9 cellular contexts compared by ENCODE assay signal in genomic region chr22:20364335-20365261, GRCh38. TPM values are rescaled to one million over a fixed set of nuclear protein-coding genes. Genes with fewer than 3 reads are reported as not detected.
A peak's percentile ranks its signal among the peaks of the same experiment; 100 is the strongest.
DNase-seq lines count a peak whose midpoint lies in the region; FAIRE-seq and TF ChIP-seq lines count a peak whose summit lies in the region.
"Not testable (repeated sequence)": the region's sequence is repeated elsewhere in the genome, so short reads cannot be mapped to it uniquely, and the experiment has no call there.
"Had no signal": no experiment of that assay in that cellular context is flagged by ENCODE, and none has a peak within 500 bp of the region (broad histone marks: within the 10 kb centered on the region; RNA-seq: fewer than 3 reads in every experiment).

No MANE protein-coding gene starts in this region.

- not testable (repeated sequence) for H3K36me3 Mint-ChIP-seq in T-helper 2 cell treated with Interferon-gamma antibody and Interleukin-4, amounts not matched to agents 5 μg/mL and 100 μg/mL, for 36 hours (ENCODE audit: low read depth); activated T-helper 1 cell treated with anti-CD3 and anti-CD28 coated beads, Interleukin-12 subunit alpha, Interleukin-12 subunit beta, Interleukin-2, Interleukin-4 antibody, amounts not matched to agents 30 ng/mL and 10 ng/mL and 1 ng/mL, durations not matched to agents 14 hours and 24 hours and 36 hours (ENCODE audit: low read depth)

- H3K9me3 Mint-ChIP-seq in T-helper 2 cell treated with Interferon-gamma antibody and Interleukin-4, amounts not matched to agents 5 μg/mL and 100 μg/mL, for 36 hours; activated T-helper 1 cell treated with anti-CD3 and anti-CD28 coated beads, Interleukin-12 subunit alpha, Interleukin-12 subunit beta, Interleukin-2, Interleukin-4 antibody, amounts not matched to agents 30 ng/mL and 10 ng/mL and 1 ng/mL, durations not matched to agents 14 hours and 24 hours and 36 hours: not testable (repeated sequence)

- not testable (repeated sequence) for H3K27ac Mint-ChIP-seq in T-helper 2 cell treated with Interferon-gamma antibody and Interleukin-4, amounts not matched to agents 5 μg/mL and 100 μg/mL, for 36 hours; activated T-helper 1 cell treated with anti-CD3 and anti-CD28 coated beads, Interleukin-12 subunit alpha, Interleukin-12 subunit beta, Interleukin-2, Interleukin-4 antibody, amounts not matched to agents 30 ng/mL and 10 ng/mL and 1 ng/mL, durations not matched to agents 14 hours and 24 hours and 36 hours

- FAIRE-seq in urothelium cell line (lab: Jason Lieb, UNC), result peak; percentile 90

- peak overlapping the region; percentile 43 for H3K4me3 Mint-ChIP-seq in T-helper 2 cell treated with Interferon-gamma antibody and Interleukin-4, amounts not matched to agents 5 μg/mL and 100 μg/mL, for 36 hours
- peak overlapping the region; percentile 47 for H3K4me3 Mint-ChIP-seq in activated T-helper 1 cell treated with anti-CD3 and anti-CD28 coated beads, Interleukin-12 subunit alpha, Interleukin-12 subunit beta, Interleukin-2, Interleukin-4 antibody, amounts not matched to agents 30 ng/mL and 10 ng/mL and 1 ng/mL, durations not matched to agents 14 hours and 24 hours and 36 hours

- DNase-seq in CD1c-positive myeloid dendritic cell (ENCODE audit: extremely low spot score) (peak; percentile 40), HCEC 1CT (peak; percentile 40), NB4 (ENCODE audit: low read depth) (peak; percentile 72), ecto neural progenitor cell (ENCODE audit: low spot score) (peak; percentile 26), iris pigment epithelial cell (ENCODE audit: low read depth) (peak; percentile 43), urothelium cell line (ENCODE audit: low spot score) (peak; percentile 16)
- DNase-seq in T-helper 2 cell treated with Interferon-gamma antibody and Interleukin-4, amounts not matched to agents 5 μg/mL and 100 μg/mL, for 36 hours (ENCODE audit: low spot score); activated T-helper 1 cell treated with anti-CD3 and anti-CD28 coated beads, Interleukin-12 subunit alpha, Interleukin-12 subunit beta, Interleukin-2, Interleukin-4 antibody, amounts not matched to agents 30 ng/mL and 10 ng/mL and 1 ng/mL, durations not matched to agents 14 hours and 24 hours and 36 hours (ENCODE audit: low spot score): not testable (repeated sequence)

- not testable (repeated sequence) for TF ChIP-seq POLR2A in NB4 (IDR thresholded peaks at IDR 0.05; ENCODE audit: extremely low read depth, insufficient read length)

- H3K27me3 Mint-ChIP-seq in T-helper 2 cell treated with Interferon-gamma antibody and Interleukin-4, amounts not matched to agents 5 μg/mL and 100 μg/mL, for 36 hours (ENCODE audit: low read depth); activated T-helper 1 cell treated with anti-CD3 and anti-CD28 coated beads, Interleukin-12 subunit alpha, Interleukin-12 subunit beta, Interleukin-2, Interleukin-4 antibody, amounts not matched to agents 30 ng/mL and 10 ng/mL and 1 ng/mL, durations not matched to agents 14 hours and 24 hours and 36 hours (ENCODE audit: insufficient read depth): not testable (repeated sequence)

- intact Hi-C loops in activated T-helper 1 cell treated with anti-CD3 and anti-CD28 coated beads, Interleukin-12 subunit alpha, Interleukin-12 subunit beta, Interleukin-2, Interleukin-4 antibody, amounts not matched to agents 30 ng/mL and 10 ng/mL and 1 ng/mL, durations not matched to agents 14 hours and 24 hours and 36 hours (cut with micrococcal nuclease), result not testable (repeated sequence)

- not testable (repeated sequence) for H3K4me3 ChIP-seq in NB4 (ENCODE audit: low read depth, low read length)

- peaks cover 14% of the 10 kb centered on the region for H3K4me1 Mint-ChIP-seq in T-helper 2 cell treated with Interferon-gamma antibody and Interleukin-4, amounts not matched to agents 5 μg/mL and 100 μg/mL, for 36 hours (ENCODE audit: low read depth)
- peaks cover 20% of the 10 kb centered on the region for H3K4me1 Mint-ChIP-seq in activated T-helper 1 cell treated with anti-CD3 and anti-CD28 coated beads, Interleukin-12 subunit alpha, Interleukin-12 subunit beta, Interleukin-2, Interleukin-4 antibody, amounts not matched to agents 30 ng/mL and 10 ng/mL and 1 ng/mL, durations not matched to agents 14 hours and 24 hours and 36 hours (ENCODE audit: low read depth)

- not testable (repeated sequence) for TF ChIP-seq CTCF in NB4 (IDR thresholded peaks at IDR 0.05; ENCODE audit: low read depth, low read length)

RNA-seq across cellular contexts. Expression of gene ZNF74, which starts 29.4 kb away (rescaled TPM):
- 14.3 and 15.2 TPM in 2 replicates for total RNA-seq in activated T-helper 1 cell treated with anti-CD3 and anti-CD28 coated beads, Interleukin-12 subunit alpha, Interleukin-12 subunit beta, Interleukin-2, Interleukin-4 antibody, amounts not matched to agents 30 ng/mL and 10 ng/mL and 1 ng/mL, durations not matched to agents 14 hours and 24 hours and 36 hours
- total RNA-seq: OCI-LY7 had no signal

RNA-seq across cellular contexts. Expression of gene DGCR6L, which starts 44.7 kb away (rescaled TPM):
- 35.5 and 40.6 TPM in 2 replicates for total RNA-seq in activated T-helper 1 cell treated with anti-CD3 and anti-CD28 coated beads, Interleukin-12 subunit alpha, Interleukin-12 subunit beta, Interleukin-2, Interleukin-4 antibody, amounts not matched to agents 30 ng/mL and 10 ng/mL and 1 ng/mL, durations not matched to agents 14 hours and 24 hours and 36 hours
